ENCODE assay signal across 20 cellular contexts in the genomic region with DNA sequence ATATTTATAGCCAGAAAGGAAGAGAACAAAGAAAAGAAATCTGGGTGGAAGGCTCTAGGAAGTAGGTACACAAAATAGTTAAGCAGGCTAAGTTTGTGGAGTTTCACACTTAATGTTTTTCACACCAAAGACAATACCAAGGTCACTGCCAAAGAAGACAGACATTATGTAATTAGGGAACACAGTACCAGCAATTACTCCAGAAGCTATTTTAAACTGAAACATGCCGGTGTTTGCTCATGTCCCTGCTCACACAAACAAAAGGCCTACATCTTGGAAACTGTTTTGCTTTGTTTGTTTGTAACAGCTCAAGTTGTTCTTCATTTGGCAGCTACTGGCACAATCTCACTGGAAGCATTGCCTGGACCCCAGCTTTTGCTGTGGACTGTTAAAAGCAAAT.
"Had no signal": no experiment of that assay in that cellular context is flagged by ENCODE, and none has a peak within 500 bp of the region (broad histone marks: within the 10 kb centered on the region; RNA-seq: fewer than 3 reads in every experiment).

No MANE protein-coding gene starts in this region.

- ATAC-seq: esophagus mucosa; naive thymus-derived CD4-positive, alpha-beta T cell; stimulated activated naive B cell treated with anti-CD40 and anti-IgM and Interleukin-4, amounts not matched to agents 10 μg/mL and 1 μg/mL and 100 μg/mL, for 72 hours; stimulated activated naive CD8-positive, alpha-beta T cell treated with anti-CD3 and anti-CD28 coated beads, Interleukin-15, amount 100 ng/mL, for 72 hours; upper lobe of right lung had no signal

- DNase-seq: dorsolateral prefrontal cortex; effector CD8-positive, alpha-beta T cell; heart left ventricle; hippocampal formation; kidney glomerular epithelial cell; mammary epithelial cell; naive thymus-derived CD4-positive, alpha-beta T cell; nephron progenitor cell; sigmoid colon; stimulated activated CD4-positive, alpha-beta T cell treated with anti-CD3 and anti-CD28 coated beads, Interleukin-2, amount 100 ng/mL, for 24 hours; stimulated activated CD4-positive, alpha-beta T cell treated with anti-CD3 and anti-CD28 coated beads, Interleukin-4, amount 100 ng/mL, for 4 hours; stimulated activated naive B cell treated with anti-CD40 and anti-IgM and Interleukin-4, amounts not matched to agents 10 μg/mL and 1 μg/mL and 100 μg/mL, for 72 hours; stimulated activated naive CD8-positive, alpha-beta T cell treated with anti-CD3 and anti-CD28 coated beads, Interleukin-15, amount 100 ng/mL, for 72 hours; testis; upper lobe of right lung had no signal

- H3K27ac ChIP-seq: dorsolateral prefrontal cortex, heart left ventricle, right atrium auricular region, sigmoid colon, skin epidermis, testis, tibial nerve, upper lobe of right lung, vagina had no signal
